Comparison of ENCODE assay signal across 9 cellular contexts in the genomic region with DNA sequence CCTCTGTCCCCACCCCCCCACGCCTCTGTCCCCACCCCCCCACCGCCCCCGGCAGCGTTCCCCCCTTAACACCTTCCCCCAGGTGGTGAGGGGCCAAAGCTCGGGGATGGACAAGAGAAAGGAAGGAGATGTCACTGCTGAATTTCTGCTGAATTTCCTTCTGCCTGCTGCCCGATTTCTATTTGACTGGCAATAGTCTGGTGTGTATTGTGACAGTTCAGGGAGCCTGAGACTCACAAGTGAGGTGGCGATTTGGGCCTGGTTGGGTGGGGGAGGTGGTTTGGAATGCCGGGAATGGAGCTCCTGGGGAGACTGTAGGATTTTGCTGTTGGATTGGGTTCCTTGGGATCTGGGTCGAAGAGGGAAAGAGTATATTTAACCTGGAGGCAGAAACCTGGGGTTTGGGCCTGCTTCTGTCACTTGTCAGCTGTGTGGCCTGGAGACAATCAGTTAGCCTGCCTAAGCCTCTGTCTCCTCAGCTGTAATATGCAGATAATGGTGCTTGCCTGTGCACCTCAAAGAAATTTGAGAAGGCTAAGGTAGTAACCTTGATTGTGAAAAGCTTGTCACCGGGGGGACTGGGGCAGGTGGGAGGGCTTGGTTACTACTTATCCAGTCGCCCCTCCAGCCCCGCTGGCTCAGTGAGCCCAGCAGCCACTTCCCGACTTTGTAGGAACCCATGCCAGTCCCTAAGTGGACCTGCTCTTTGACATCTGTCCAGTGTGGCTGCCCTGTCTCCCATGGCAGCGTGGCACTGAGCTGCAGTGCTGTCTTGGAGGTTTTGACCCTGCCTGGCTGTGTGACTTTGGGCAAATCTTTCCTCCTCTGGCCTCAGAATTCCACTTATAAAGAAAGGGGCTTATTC. TPM values are rescaled to one million over a fixed set of nuclear protein-coding genes. Genes with fewer than 3 reads are reported as not detected.
DNase-seq lines count a peak whose midpoint lies in the region; ATAC-seq and TF ChIP-seq lines count a peak whose summit lies in the region.
"Had no signal": no experiment of that assay in that cellular context is flagged by ENCODE, and none has a peak within 500 bp of the region (broad histone marks: within the 10 kb centered on the region; RNA-seq: fewer than 3 reads in every experiment).

No MANE protein-coding gene starts in this region.

- peak overlapping the region; percentile 77 to 81 for H3K9ac ChIP-seq in colonic mucosa (ENCODE audit: low read depth in 2 of 2, low read length in 2 of 2)

- H3K9me3 Mint-ChIP-seq in mesothelial cell of epicardium: no peaks in the 10 kb centered on the region

- no peaks in the 10 kb centered on the region for H3K27me3 Mint-ChIP-seq in mesothelial cell of epicardium (ENCODE audit: low read depth)

- no peaks in the 10 kb centered on the region for H3K36me3 ChIP-seq in colonic mucosa
- H3K36me3 ChIP-seq in aorta (ENCODE audit: control insufficient read depth in 1 of 2, insufficient read depth in 2 of 2, low read length in 1 of 2): no peaks in the 10 kb centered on the region

- intact Hi-C loops in colonic mucosa (cut with DNase I): no loop called here
- intact Hi-C loops in aorta (cut with DNase I): loop anchor here in 1 of 2 donors (1.0 kb wide), 1 partner anchor 7 kb away; the partner anchor contains the start of gene LMNA

- no peak for TF ChIP-seq CTCF in colonic mucosa (IDR thresholded peaks at IDR 0.05)
- no peak for TF ChIP-seq CTCF in mesothelial cell of epicardium (IDR thresholded peaks at IDR 0.05; ENCODE audit: unreplicated experiment)

- peak overlapping the region; percentile 48 for H3K4me3 Mint-ChIP-seq in mesothelial cell of epicardium

- peak; percentile 55 for DNase-seq in NCI-H69 (lab: John Stamatoyannopoulos, UW)
- DNase-seq in colonic mucosa: peak; percentile 35
- no peak for DNase-seq in mesothelial cell of epicardium (ENCODE audit: low spot score in 2 of 2, unreplicated experiment in 2 of 2)
- DNase-seq in aorta: peak in 1 of 2 donors; percentile 82

- H3K27ac Mint-ChIP-seq in mesothelial cell of epicardium: peak overlapping the region; percentile 99

- H3K27ac ChIP-seq in colonic mucosa (peak overlapping the region; percentile 94), aorta (ENCODE audit: low read depth in 1 of 2, low read length in 2 of 2) (peak overlapping the region; percentile 93 to 94)

- peak overlapping the region; percentile 35 for H3K4me3 ChIP-seq in colonic mucosa
- no peak overlapping the region for H3K4me3 ChIP-seq in aorta (ENCODE audit: low read length in 2 of 2)

- H3K9me3 ChIP-seq in colonic mucosa (no peaks in the 10 kb centered on the region), aorta (ENCODE audit: control insufficient read depth, low read length) (no peaks in the 10 kb centered on the region)

- WGBS in aorta, 2 donors: 18 to 19% methylated on average over 14 of the region's 14 CpGs

- H3K4me1 ChIP-seq in colonic mucosa (peaks cover 33% of the 10 kb centered on the region), aorta (ENCODE audit: control insufficient read depth in 1 of 2, insufficient read depth in 2 of 2, low read length in 2 of 2) (no peaks in the 10 kb centered on the region)

- ATAC-seq in GM18508 (IDR thresholded peaks at IDR 0.05; ENCODE audit: insufficient read depth, unreplicated experiment) (peak; percentile 5), aorta (ENCODE audit: low FRiP score) (no peak), GM21723 (IDR thresholded peaks at IDR 0.05; ENCODE audit: unreplicated experiment) (no peak), HG02973 (IDR thresholded peaks at IDR 0.05; ENCODE audit: unreplicated experiment) (no peak), HG02588 (IDR thresholded peaks at IDR 0.05; ENCODE audit: unreplicated experiment) (no peak)

- H3K4me1 Mint-ChIP-seq in mesothelial cell of epicardium: peaks cover 52% of the 10 kb centered on the region

- H3K27me3 ChIP-seq in colonic mucosa: no peaks in the 10 kb centered on the region
- H3K27me3 ChIP-seq in aorta (ENCODE audit: control insufficient read depth in 1 of 2, insufficient read depth in 2 of 2, low read length in 1 of 2): no peaks in the 10 kb centered on the region

- H3K36me3 Mint-ChIP-seq in mesothelial cell of epicardium: no peaks in the 10 kb centered on the region

RNA-seq across cellular contexts. Expression of gene LMNA, which starts 7.7 kb away (rescaled TPM):
- total RNA-seq in colonic mucosa (100 to 1,000 TPM; 414 to 610 TPM), mesothelial cell of epicardium (91.7 to 96.9 TPM (median 92.4 TPM) in 3 replicates), aorta (1,000 to 10,000 TPM in 1 of 2 donors, 100 to 1,000 TPM in 1; 497 to 1,067 TPM)
- polyA plus RNA-seq in aorta: 100 to 1,000 TPM in 1 of 2 donors, 10 to 100 TPM in 1; 94.3 to 378 TPM

RNA-seq across cellular contexts. Expression of gene MEX3A, which starts 24.6 kb away (rescaled TPM):
- total RNA-seq in colonic mucosa (1 to 10 TPM; 1.6 to 3.7 TPM), mesothelial cell of epicardium (107 to 112 TPM (median 112 TPM) in 3 replicates), aorta (1 to 10 TPM; 1.2 to 1.6 TPM)
- polyA plus RNA-seq in aorta: under 1 TPM; 0.03 to 0.13 TPM
- total RNA-seq: T-helper 1 cell treated with Interleukin-12 subunit alpha and Interleukin-12 subunit beta and Interleukin-4 antibody, amounts not matched to agents 30 ng/mL and 1 ng/mL, for 36 hours had no signal

RNA-seq across cellular contexts. Expression of gene RAB25, which starts 45.9 kb away (rescaled TPM):
- total RNA-seq in colonic mucosa (100 to 1,000 TPM; 213 TPM), mesothelial cell of epicardium (51.1 to 52.6 TPM (median 51.2 TPM) in 3 replicates), aorta (not detected)
- polyA plus RNA-seq in aorta: 10 to 100 TPM in 1 of 2 donors, 1 to 10 TPM in 1; 1.5 to 32.4 TPM
- total RNA-seq: T-helper 1 cell treated with Interleukin-12 subunit alpha and Interleukin-12 subunit beta and Interleukin-4 antibody, amounts not matched to agents 30 ng/mL and 1 ng/mL, for 36 hours had no signal

RNA-seq across cellular contexts. Expression of gene SEMA4A, which starts 46.5 kb away (rescaled TPM):
- total RNA-seq in colonic mucosa: 1 to 10 TPM; 4.5 to 5.6 TPM
- total RNA-seq in mesothelial cell of epicardium: 18.7 to 21.0 TPM (median 19.8 TPM) in 3 replicates
- 10 to 100 TPM in 1 of 2 donors, 1 to 10 TPM in 1; 8.9 to 20.0 TPM for total RNA-seq in aorta
- polyA plus RNA-seq in aorta: 1 to 10 TPM; 3.0 to 4.7 TPM

RNA-seq across cellular contexts. Expression of gene LAMTOR2, which starts 52.3 kb away (rescaled TPM):
- total RNA-seq in colonic mucosa: 10 to 100 TPM; 69.4 to 83.9 TPM
- 39.2 to 43.4 TPM (median 39.5 TPM) in 3 replicates for total RNA-seq in mesothelial cell of epicardium
- total RNA-seq in aorta: 10 to 100 TPM; 31.6 to 41.2 TPM
- 100 to 1,000 TPM in 1 of 2 donors, 10 to 100 TPM in 1; 78.3 to 129 TPM for polyA plus RNA-seq in aorta

Comparison
In these comparisons a context has a peak if more than half of its experiments do, and no peak if none do; other contexts are left out.
1. DNase-seq: peak in NCI-H69 (single experiment) and colonic mucosa (single experiment); none in mesothelial cell of epicardium (0 of 2).
2. RNA of gene MEX3A, which starts 24.6 kb away (total RNA-seq): 107 to 112 TPM in mesothelial cell of epicardium; 1.6 to 3.7 TPM in colonic mucosa and 1.2 to 1.6 TPM in aorta; every median in the first group is over 10 times any median in the second.
3. RNA of gene RAB25, which starts 45.9 kb away (total RNA-seq): 213 TPM in colonic mucosa and 51.1 to 52.6 TPM in mesothelial cell of epicardium; not detected in aorta; every median in the first group is over 10 times any median in the second.